8 cellular contexts compared by ENCODE assay signal in the genomic region with DNA sequence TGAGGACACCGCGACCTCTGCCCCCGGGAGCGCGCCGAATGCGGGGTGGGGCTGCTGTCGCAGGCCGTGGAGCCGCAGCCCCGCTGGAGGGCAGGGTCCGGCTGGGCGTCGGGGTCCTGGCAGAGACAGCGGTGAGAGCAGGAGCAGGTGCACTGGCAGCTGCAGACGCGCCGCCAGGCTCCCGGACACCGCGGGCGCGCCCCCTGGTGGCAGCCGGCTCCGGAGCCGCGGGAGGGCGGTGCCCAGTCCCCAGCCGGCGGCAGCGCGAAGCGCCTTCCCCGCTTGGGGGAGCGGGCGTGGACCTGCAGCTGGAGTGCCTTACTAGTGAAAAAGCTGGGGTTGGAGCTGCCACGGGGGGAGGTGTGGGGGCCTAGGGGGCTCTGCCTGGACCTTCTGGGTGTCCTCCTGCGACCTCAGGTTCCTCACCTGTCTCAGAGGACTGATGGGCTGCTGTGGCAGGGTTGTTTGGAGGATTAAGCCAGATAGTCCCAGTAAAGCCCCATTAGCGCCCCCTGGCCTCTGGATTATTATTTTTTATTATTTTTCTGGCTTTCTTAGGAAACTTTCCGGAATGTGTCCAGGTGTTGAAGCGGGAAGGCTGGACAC.
DNase-seq lines count a peak whose midpoint lies in the region; ATAC-seq and TF ChIP-seq lines count a peak whose summit lies in the region.
"Not testable (repeated sequence)": the region's sequence is repeated elsewhere in the genome, so short reads cannot be mapped to it uniquely, and the experiment has no call there.

No MANE protein-coding gene starts in this region.

- TF ChIP-seq CTCF in GM23338 (conservative IDR thresholded peaks at IDR 0.05; ENCODE audit: low read depth in 2 of 2) (peak; percentile 34 to 69), SU-DHL-6 (IDR thresholded peaks at IDR 0.05; ENCODE audit: insufficient read depth, low read length, poor library complexity, severe bottlenecking) (peak; percentile 43), ovary (IDR thresholded peaks at IDR 0.05) (peak; percentile 35 to 73 (median 60))

- H3K36me3 Mint-ChIP-seq in GM23338 (ENCODE audit: low read depth); activated naive CD8-positive, alpha-beta T cell treated with anti-CD3 and anti-CD28 coated beads for 36 hours: not testable (repeated sequence)

- intact Hi-C loops in ovary (cut with DNase I) = loop anchor here in 1 of 4 donors (10.0 kb wide), 1 partner anchor 127 kb away; no protein-coding TSS in a partner anchor

- peak overlapping the region; percentile 50 for H3K9ac ChIP-seq in SU-DHL-6 (ENCODE audit: low read length)
- H3K9ac ChIP-seq in subcutaneous abdominal adipose tissue (ENCODE audit: low read length in 5 of 5) = peak overlapping the region in 1 of 5 donors; percentile 56

- H3K9me3 Mint-ChIP-seq in GM23338; activated naive CD8-positive, alpha-beta T cell treated with anti-CD3 and anti-CD28 coated beads for 36 hours: not testable (repeated sequence)

- not testable (repeated sequence) for H3F3A ChIP-seq in GM23338 (replicated peaks; ENCODE audit: low read depth); SU-DHL-6 (ENCODE audit: insufficient read depth)

- peak; percentile 89 for ATAC-seq in GM23338

- H3K79me2 ChIP-seq in GM23338 (replicated peaks; ENCODE audit: insufficient read depth); SU-DHL-6 (ENCODE audit: insufficient read depth, low read length): not testable (repeated sequence)

- peak overlapping the region; percentile 78 for H3K4me3 Mint-ChIP-seq in GM23338
- H3K4me3 Mint-ChIP-seq in activated naive CD8-positive, alpha-beta T cell treated with anti-CD3 and anti-CD28 coated beads for 36 hours = peak overlapping the region; percentile 67

- H4K20me1 ChIP-seq in GM23338 (replicated peaks; ENCODE audit: insufficient read depth); SU-DHL-6 (ENCODE audit: low read depth, low read length): not testable (repeated sequence)

- TF ChIP-seq EP300 in Ishikawa (IDR thresholded peaks at IDR 0.05; ENCODE audit: borderline replicate concordance); ovary (IDR thresholded peaks at IDR 0.05): not testable (repeated sequence)

- H3K9me3 ChIP-seq in SU-DHL-6 (ENCODE audit: insufficient read depth, low read length); ovary; subcutaneous abdominal adipose tissue (ENCODE audit: control insufficient read depth in 5 of 5, low read length in 5 of 5): not testable (repeated sequence)

- 1 to 2% (median 1%) methylated on average over 32 to 41 of the region's 41 CpGs for WGBS in ovary, 3 donors

- H3K4me3 ChIP-seq in GM23338 (peak overlapping the region; percentile 75), SU-DHL-6 (ENCODE audit: insufficient read depth, low read length, poor library complexity, severe bottlenecking) (peak overlapping the region; percentile 57), ovary (peak overlapping the region; percentile 27), subcutaneous abdominal adipose tissue (ENCODE audit: low read depth in 1 of 5, low read length in 5 of 5) (peak overlapping the region in 4 of 5 donors; percentile 14 to 57 (median 48))

- TF ChIP-seq POLR2A in ovary (IDR thresholded peaks at IDR 0.05) = not testable (repeated sequence)

- not testable (repeated sequence) for H3K27me3 Mint-ChIP-seq in GM23338 (ENCODE audit: insufficient read depth, low read depth, poor library complexity)
- H3K27me3 Mint-ChIP-seq in activated naive CD8-positive, alpha-beta T cell treated with anti-CD3 and anti-CD28 coated beads for 36 hours = peaks cover 11% of the 10 kb centered on the region

- not testable (repeated sequence) for H3K27ac Mint-ChIP-seq in GM23338; activated naive CD8-positive, alpha-beta T cell treated with anti-CD3 and anti-CD28 coated beads for 36 hours

- not testable (repeated sequence) for H3K4me1 Mint-ChIP-seq in GM23338; activated naive CD8-positive, alpha-beta T cell treated with anti-CD3 and anti-CD28 coated beads for 36 hours

- H3K9me2 ChIP-seq in GM23338 (ENCODE audit: insufficient read depth); SU-DHL-6 (replicated peaks; ENCODE audit: insufficient read depth, low read length): not testable (repeated sequence)

- H3K36me3 ChIP-seq in GM23338 (ENCODE audit: insufficient read depth); SU-DHL-6 (ENCODE audit: low read length); ovary; subcutaneous abdominal adipose tissue (ENCODE audit: control insufficient read depth in 5 of 5, insufficient read depth in 5 of 5, low read length in 5 of 5): not testable (repeated sequence)

- not testable (repeated sequence) for H3K27ac ChIP-seq in GM23338 (ENCODE audit: low read depth); SU-DHL-6 (ENCODE audit: low read depth, low read length); ovary; subcutaneous abdominal adipose tissue (ENCODE audit: low read depth, low read length)

- peak overlapping the region; percentile 90 for H3K4me2 ChIP-seq in GM23338
- H3K4me2 ChIP-seq in SU-DHL-6 (ENCODE audit: low read depth, low read length, poor library complexity, severe bottlenecking) = peak overlapping the region; percentile 59

- not testable (repeated sequence) for H3K4me1 ChIP-seq in GM23338 (ENCODE audit: insufficient read depth); ovary (ENCODE audit: insufficient read depth)
- peaks cover 0 to 12% (median 11%) of the 10 kb centered on the region in 5 donors for H3K4me1 ChIP-seq in subcutaneous abdominal adipose tissue (ENCODE audit: control insufficient read depth in 5 of 5, insufficient read depth in 5 of 5, low read length in 5 of 5)

- peak overlapping the region; percentile 94 for H2AFZ ChIP-seq in GM23338
- peak overlapping the region; percentile 90 for H2AFZ ChIP-seq in SU-DHL-6 (ENCODE audit: low read depth, low read length, severe bottlenecking)

- peak; percentile 42; the same call in 1 of the 2 replicates for TF ChIP-seq RAD21 in Ishikawa (IDR thresholded peaks at IDR 0.05; ENCODE audit: low read depth)

- H3K27me3 ChIP-seq in GM23338 (ENCODE audit: insufficient read depth) = peaks cover 16% of the 10 kb centered on the region; the same call in 1 of the 2 replicates
- not testable (repeated sequence) for H3K27me3 ChIP-seq in SU-DHL-6 (ENCODE audit: low read length); ovary; subcutaneous abdominal adipose tissue (ENCODE audit: control insufficient read depth in 5 of 5, insufficient read depth in 4 of 5, low read length in 5 of 5)

- peak; percentile 65 for DNase-seq in ELR (ENCODE audit: low read depth)
- peak; percentile 64 for DNase-seq in GM23338 (ENCODE audit: low spot score)
- DNase-seq in activated naive CD8-positive, alpha-beta T cell treated with anti-CD3 and anti-CD28 coated beads for 36 hours = peak; percentile 87
- peak; percentile 76 for DNase-seq in glomerular visceral epithelial cell (ENCODE audit: extremely low spot score)
- DNase-seq in ovary = peak; percentile 56 to 85 (median 65)

TF ChIP-seq in GM23338, 12 proteins besides CTCF, POLR2A, EP300 and RAD21:
- peak; percentile 41; the same call in 1 of the 2 replicates for TF ChIP-seq CREB1 (CRISPR knock-in tag; IDR thresholded peaks at IDR 0.05; ENCODE audit: low read depth)
